8 cellular contexts compared by ENCODE assay signal in genomic region chr15:84915011-84915958, GRCh38. TPM values are rescaled to one million over a fixed set of nuclear protein-coding genes. Genes with fewer than 3 reads are reported as not detected.
DNase-seq lines count a peak whose midpoint lies in the region; ATAC-seq and TF ChIP-seq lines count a peak whose summit lies in the region.

No MANE protein-coding gene starts in this region.

- DNase-seq in GM04503 (ENCODE audit: low read depth) = peak; percentile 54
- DNase-seq in HuH-7 (ENCODE audit: low spot score) = peak; percentile 85
- DNase-seq in SKM-1 treated with dmso at 0.1 percent for 144 hours (lab: John Stamatoyannopoulos, UW; ENCODE audit: unreplicated experiment) = peak; percentile 84
- peak; percentile 87 for DNase-seq in choroid plexus epithelial cell (ENCODE audit: low read depth)
- peak; percentile 93 for DNase-seq in mesenchymal stem cell
- peak in 1 of 2 donors; percentile 81 for DNase-seq in suprapubic skin (ENCODE audit: low spot score in 2 of 2)

- H3K9me3 ChIP-seq in mesenchymal stem cell (ENCODE audit: control insufficient read depth, low read length) = no peaks in the 10 kb centered on the region
- no peaks in the 10 kb centered on the region for H3K9me3 ChIP-seq in suprapubic skin

- TF ChIP-seq POLR2A in suprapubic skin (IDR thresholded peaks at IDR 0.05) = no peak

- no peak overlapping the region for H2BK120ac ChIP-seq in mesenchymal stem cell (ENCODE audit: low read depth, low read length)

- no peak overlapping the region for H2BK15ac ChIP-seq in mesenchymal stem cell (ENCODE audit: low read depth, poor library complexity, severe bottlenecking)

- WGBS in mesenchymal stem cell = 55% methylated on average over 13 of the region's 13 CpGs
- 38% methylated on average over 12 of the region's 13 CpGs for WGBS in suprapubic skin

- H3K9ac ChIP-seq in mesenchymal stem cell (ENCODE audit: low read length) = peak overlapping the region; percentile 50

- no peak overlapping the region for H3K4me3 ChIP-seq in choroid plexus epithelial cell (ENCODE audit: low read depth, low read length)
- H3K4me3 ChIP-seq in mesenchymal stem cell (ENCODE audit: insufficient read depth in 1 of 2, low read depth in 1 of 2, low read length in 2 of 2) = peak overlapping the region in 1 of 2 experiments; percentile 33
- no peak overlapping the region for H3K4me3 ChIP-seq in suprapubic skin

- no peaks in the 10 kb centered on the region for H3K36me3 ChIP-seq in mesenchymal stem cell (ENCODE audit: control insufficient read depth in 1 of 2, insufficient read depth in 2 of 2, low read depth in 1 of 2, low read length in 2 of 2)
- H3K36me3 ChIP-seq in suprapubic skin = no peaks in the 10 kb centered on the region

- no peak overlapping the region for H2AK5ac ChIP-seq in mesenchymal stem cell (ENCODE audit: low read length, severe bottlenecking)

- TF ChIP-seq EP300 in suprapubic skin (IDR thresholded peaks at IDR 0.05) = no peak

- peak overlapping the region in 1 of 2 experiments; percentile 23 for H3K14ac ChIP-seq in mesenchymal stem cell (ENCODE audit: low read length in 2 of 2)

- H3K23ac ChIP-seq in mesenchymal stem cell (ENCODE audit: low read length in 2 of 2) = no peak overlapping the region

- H3K79me1 ChIP-seq in mesenchymal stem cell (replicated peaks; ENCODE audit: low read length, poor library complexity, severe bottlenecking) = no peaks in the 10 kb centered on the region

- H3K27ac ChIP-seq in mesenchymal stem cell (ENCODE audit: low read length, poor library complexity, severe bottlenecking) = peak overlapping the region; percentile 8
- peak overlapping the region; percentile 61 for H3K27ac ChIP-seq in suprapubic skin

- H2AFZ ChIP-seq in mesenchymal stem cell (ENCODE audit: low read depth, low read length) = peak overlapping the region; percentile 40

- H4K8ac ChIP-seq in mesenchymal stem cell (ENCODE audit: low read length) = peak overlapping the region; percentile 3

- ATAC-seq in GM21717 (IDR thresholded peaks at IDR 0.05; ENCODE audit: unreplicated experiment) = peak; percentile 94
- ATAC-seq in HG03571 (IDR thresholded peaks at IDR 0.05; ENCODE audit: unreplicated experiment) = no peak

- H3K18ac ChIP-seq in mesenchymal stem cell (ENCODE audit: low read depth in 1 of 2, low read length in 2 of 2) = peak overlapping the region in 1 of 2 experiments; percentile 52

- no peak overlapping the region for H2BK5ac ChIP-seq in mesenchymal stem cell (ENCODE audit: low read depth, low read length, poor library complexity, severe bottlenecking)

- H3K4ac ChIP-seq in mesenchymal stem cell (ENCODE audit: low read depth in 1 of 2, low read length in 2 of 2) = no peak overlapping the region

- no peak overlapping the region for H4K91ac ChIP-seq in mesenchymal stem cell (ENCODE audit: low read length)

- peak overlapping the region in 1 of 2 experiments; percentile 12 for H2BK12ac ChIP-seq in mesenchymal stem cell (ENCODE audit: low read length in 2 of 2)

- H3K4me2 ChIP-seq in mesenchymal stem cell (ENCODE audit: low read length, poor library complexity, severe bottlenecking) = no peak overlapping the region

- TF ChIP-seq CTCF in choroid plexus epithelial cell (conservative IDR thresholded peaks at IDR 0.05; ENCODE audit: low read depth, low read length) (no peak), suprapubic skin (IDR thresholded peaks at IDR 0.05) (no peak)

- H3K4me1 ChIP-seq in mesenchymal stem cell (ENCODE audit: control insufficient read depth, insufficient read depth, low read depth, low read length) (peaks cover 27% of the 10 kb centered on the region), suprapubic skin (peaks cover 43% of the 10 kb centered on the region)

- H3K27me3 ChIP-seq in mesenchymal stem cell (ENCODE audit: control insufficient read depth in 1 of 2, insufficient read depth in 1 of 2, low read length in 2 of 2) (no peaks in the 10 kb centered on the region), suprapubic skin (no peaks in the 10 kb centered on the region)

RNA-seq across cellular contexts. Expression of gene SLC28A1, which starts 30.8 kb away (rescaled TPM):
- not detected for polyA plus RNA-seq in mesenchymal stem cell (2013, experiment 1 of 2)
- not detected for polyA plus RNA-seq in mesenchymal stem cell (2013, experiment 2 of 2)
- total RNA-seq in suprapubic skin = not detected
